1 cellular context compared by ENCODE assay signal in genomic region chr19:54207193-54207592, GRCh38.
A peak's percentile ranks its signal among the peaks of the same experiment; 100 is the strongest.
TF ChIP-seq lines count a peak whose summit lies in the region.

No MANE protein-coding gene starts in this region.

TF ChIP-seq in HepG2, 621 proteins besides CTCF, POLR2A, EP300 and RAD21:
- TF ChIP-seq ZNF747 (CRISPR knock-in tag; IDR thresholded peaks at IDR 0.05; ENCODE audit: borderline replicate concordance): peak; percentile 5; the same call in 1 of the 2 replicates
- TF ChIP-seq RBFOX2 (IDR thresholded peaks at IDR 0.05; ENCODE audit: low read depth, low read length): peak; percentile 5; the same call in 1 of the 2 replicates
- peak; percentile 60 for TF ChIP-seq AGO2 (optimal IDR thresholded peaks at IDR 0.05; ENCODE audit: low read depth, low read length)
- peak; percentile 12; the same call in 1 of the 2 replicates for TF ChIP-seq ZC3H13 (CRISPR knock-in tag; IDR thresholded peaks at IDR 0.05)
TF ChIP-seq in HepG2: peak in this region for 4; not testable (repeated sequence) for 617.
